In the genomic region with DNA sequence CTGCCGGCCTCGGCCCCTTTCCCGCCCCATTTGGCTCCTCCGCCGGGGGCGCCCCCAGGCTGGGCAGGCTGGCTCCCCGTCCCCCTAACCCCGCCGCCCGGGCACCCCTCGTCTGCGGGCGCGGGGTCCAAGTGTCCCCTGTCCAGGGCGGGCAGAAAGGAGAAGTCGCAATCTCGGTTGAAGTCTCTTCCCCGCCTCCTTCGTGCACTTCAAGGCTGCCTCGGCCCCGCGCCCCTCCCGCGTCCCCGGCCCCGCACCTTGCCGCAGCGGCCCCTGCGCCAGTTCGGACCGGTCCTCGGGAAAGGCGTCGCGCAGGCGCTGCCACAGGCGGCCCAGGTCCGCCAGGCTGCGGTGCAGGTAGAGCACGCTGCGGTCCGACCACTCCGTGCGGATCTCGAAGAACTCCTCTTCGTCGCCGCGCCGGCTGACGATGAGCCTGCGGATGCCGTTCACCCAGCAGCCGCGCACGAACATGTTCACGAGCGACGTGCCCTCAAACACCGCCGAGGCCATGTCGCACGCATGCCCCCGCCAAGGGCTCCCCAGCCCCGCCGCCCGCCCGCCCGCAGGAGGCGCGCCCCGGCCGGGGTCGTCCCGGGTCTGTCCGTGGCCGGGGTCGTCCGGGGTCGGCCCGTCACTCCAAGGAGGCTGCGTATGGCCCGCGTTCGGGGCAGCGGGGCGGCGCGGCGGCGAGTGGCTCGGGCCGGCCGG, we compare ENCODE assay signal across 8 cellular contexts. TPM values are rescaled to one million over a fixed set of nuclear protein-coding genes. Genes with fewer than 3 reads are reported as not detected.
A peak's percentile ranks its signal among the peaks of the same experiment; 100 is the strongest.
DNase-seq lines count a peak whose midpoint lies in the region; ATAC-seq and TF ChIP-seq lines count a peak whose summit lies in the region.

A gene with protein sequence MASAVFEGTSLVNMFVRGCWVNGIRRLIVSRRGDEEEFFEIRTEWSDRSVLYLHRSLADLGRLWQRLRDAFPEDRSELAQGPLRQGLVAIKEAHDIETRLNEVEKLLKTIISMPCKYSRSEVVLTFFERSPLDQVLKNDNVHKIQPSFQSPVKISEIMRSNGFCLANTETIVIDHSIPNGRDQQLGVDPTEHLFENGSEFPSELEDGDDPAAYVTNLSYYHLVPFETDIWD (minus strand): TSS at position 695 of the 711 bp plus-strand sequence. CDS start 182 bp downstream, at position 513.

- H3K4me2 ChIP-seq in mammary epithelial cell (ENCODE audit: insufficient read depth, low read depth, low read length): peak within 1 kb of the TSS; percentile 98

- peak within 1 kb of the TSS; percentile 87 for H2AFZ ChIP-seq in mammary epithelial cell (ENCODE audit: low read depth, low read length)

- peak within 1 kb of the TSS; percentile 68 for H3K4me3 ChIP-seq in NT2/D1 (ENCODE audit: insufficient read length, low read depth)
- H3K4me3 ChIP-seq in mammary epithelial cell (replicated peaks in 1 of 3; ENCODE audit: insufficient read depth in 1 of 3, low read depth in 2 of 3, low read length in 3 of 3): peak within 1 kb of the TSS; percentile 75 to 94 (median 93)

- dilution Hi-C loops in mammary epithelial cell (cut with HindIII; ENCODE audit: low sequenced_read_pairs): no loop called here

- intact Hi-C loops in mammary epithelial cell (cut with micrococcal nuclease): no loop called here
- intact Hi-C loops in left colon (cut with DNase I, micrococcal nuclease): loop anchor here in 1 of 2 donors (5.0 kb wide), 1 partner anchor 81 kb away; no protein-coding TSS in a partner anchor

- H3K36me3 ChIP-seq in NT2/D1 (ENCODE audit: insufficient read depth, insufficient read length, low read length) (peaks cover 14% of the 10 kb centered on the region), mammary epithelial cell (ENCODE audit: insufficient read depth, low read length) (no peaks in the 10 kb centered on the region)

- no peaks in the 10 kb centered on the region for H4K20me1 ChIP-seq in mammary epithelial cell (ENCODE audit: insufficient read depth, low read length)

- DNase-seq in COLO668 (lab: John Stamatoyannopoulos, UW; ENCODE audit: unreplicated experiment): peak; percentile 34
- no peak for DNase-seq in NT2/D1 (ENCODE audit: low read depth, low spot score)
- DNase-seq in mammary epithelial cell: peak; percentile 25
- DNase-seq in left colon: peak; percentile 25 to 48
- DNase-seq in stimulated activated CD8-positive, alpha-beta memory T cell treated with anti-CD3 and anti-CD28 coated beads, Interleukin-4, amount 100 ng/mL, for 48 hours: peak; percentile 39
- DNase-seq in middle frontal gyrus (ENCODE audit: extremely low spot score, low spot score): no peak

- TSS peak; percentile 37 for BruUV-seq in mammary epithelial cell (replicated peaks; lab: Mats Ljungman, UMichigan)

- no peak for TF ChIP-seq CTCF in mammary epithelial cell (conservative IDR thresholded peaks at IDR 0.05 in 1 of 2, IDR thresholded peaks at IDR 0.05 in 1 of 2; ENCODE audit: extremely low read depth in 1 of 2, insufficient read depth in 1 of 2, low read depth in 1 of 2, low read length in 2 of 2)

- H3K4me1 ChIP-seq in NT2/D1 (ENCODE audit: insufficient read depth, insufficient read length): no peaks in the 10 kb centered on the region
- H3K4me1 ChIP-seq in mammary epithelial cell (ENCODE audit: insufficient read depth, low read length): peaks cover 33% of the 10 kb centered on the region

- CTCF ChIA-PET in mammary epithelial cell (lab: Charles Lee; ENCODE audit: low non-redundant PET): no interaction called here

- no peaks in the 10 kb centered on the region for H3K9me3 ChIP-seq in NT2/D1 (ENCODE audit: insufficient read depth, low read length)
- H3K9me3 ChIP-seq in mammary epithelial cell (replicated peaks; ENCODE audit: insufficient read depth, low read length): no peaks in the 10 kb centered on the region

- H3K27ac ChIP-seq in mammary epithelial cell (ENCODE audit: insufficient read depth, low read depth, low read length): peak within 1 kb of the TSS; percentile 64

- H3K9ac ChIP-seq in NT2/D1 (ENCODE audit: insufficient read length, low read depth): peak within 1 kb of the TSS; percentile 79
- H3K9ac ChIP-seq in mammary epithelial cell (ENCODE audit: insufficient read depth, low read length): peak within 1 kb of the TSS; percentile 77

- ATAC-seq in GM21619 (IDR thresholded peaks at IDR 0.05; ENCODE audit: unreplicated experiment) (peak; percentile 4), left colon (peak; percentile 8), HG03571 (IDR thresholded peaks at IDR 0.05; ENCODE audit: unreplicated experiment) (no peak)

- peaks cover 55% of the 10 kb centered on the region for H3K79me2 ChIP-seq in mammary epithelial cell (ENCODE audit: insufficient read depth, low read length)

- H3K27me3 ChIP-seq in NT2/D1 (ENCODE audit: insufficient read depth, insufficient read length): peaks cover 10% of the 10 kb centered on the region
- H3K27me3 ChIP-seq in mammary epithelial cell (ENCODE audit: insufficient read depth, low read length): no peaks in the 10 kb centered on the region

- in situ Hi-C loops in mammary epithelial cell (cut with MboI; ENCODE audit: low sequenced_read_pairs in 2 of 2): no loop called here

- 1% methylated on average over 15 of the region's 94 CpGs for WGBS in mammary epithelial cell (ENCODE audit: low coverage, missing lambda C conversion rate)

RNA-seq across cellular contexts. Expression of the gene that starts here (rescaled TPM):
- total RNA-seq in mammary epithelial cell: 100 to 1,000 TPM in 1 of 2 donors, 10 to 100 TPM in 1; 40.4 to 180 TPM
- 12.1 TPM for polyA plus RNA-seq in mammary epithelial cell
- 10.3 TPM for polyA minus RNA-seq in mammary epithelial cell
- total RNA-seq in left colon: 1 to 10 TPM; 4.3 to 9.6 TPM

Comparison
In these comparisons a context has a peak if more than half of its experiments do, and no peak if none do; other contexts are left out.
1. DNase-seq: peak in COLO668 (single experiment), mammary epithelial cell (single experiment), left colon (2 of 2) and stimulated activated CD8-positive, alpha-beta memory T cell treated with anti-CD3 and anti-CD28 coated beads, Interleukin-4, amount 100 ng/mL, for 48 hours (single experiment); none in NT2/D1 (single experiment) and middle frontal gyrus (single experiment).